Comparison of ENCODE assay signal across 16 cellular contexts in the genomic region with DNA sequence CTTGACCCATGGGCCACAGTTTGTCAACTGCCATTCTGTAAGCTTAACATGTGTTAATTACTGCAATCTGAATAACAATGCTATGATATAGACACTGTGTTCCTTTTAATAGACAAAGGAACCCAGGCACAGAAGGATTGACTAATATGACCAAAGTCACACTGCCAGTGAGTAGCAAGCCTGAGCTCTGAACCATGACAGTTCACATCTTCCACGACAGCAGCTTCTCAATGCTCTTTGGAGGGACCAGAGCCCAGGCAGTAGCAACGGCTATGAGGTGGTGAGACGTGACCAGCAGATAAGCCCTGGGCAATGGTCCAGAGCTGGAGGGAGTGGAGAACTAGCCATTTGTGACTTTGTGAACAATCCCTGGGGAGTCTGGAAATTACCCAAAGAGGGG. TPM values are rescaled to one million over a fixed set of nuclear protein-coding genes. Genes with fewer than 3 reads are reported as not detected.
DNase-seq lines count a peak whose midpoint lies in the region; ATAC-seq and TF ChIP-seq lines count a peak whose summit lies in the region.
"Had no signal": no experiment of that assay in that cellular context is flagged by ENCODE, and none has a peak within 500 bp of the region (broad histone marks: within the 10 kb centered on the region; RNA-seq: fewer than 3 reads in every experiment).

No MANE protein-coding gene starts in this region.

- H3K27ac Mint-ChIP-seq in nephron progenitor cell (no peak overlapping the region), CD14-positive monocyte (no peak overlapping the region)
- no peak overlapping the region for H3K27ac Mint-ChIP-seq in activated naive CD8-positive, alpha-beta T cell treated with anti-CD3 and anti-CD28 coated beads, Interleukin-2, amount 50 U/mL, for 24 hours

- no peak for TF ChIP-seq POLR2A in erythroblast (IDR thresholded peaks at IDR 0.05; ENCODE audit: low read length)

- H3K9me3 Mint-ChIP-seq in nephron progenitor cell (peaks cover 10% of the 10 kb centered on the region), CD14-positive monocyte (peaks cover 0 to 2% (median 0%) of the 10 kb centered on the region in 7 donors)
- no peaks in the 10 kb centered on the region for H3K9me3 Mint-ChIP-seq in activated naive CD8-positive, alpha-beta T cell treated with anti-CD3 and anti-CD28 coated beads, Interleukin-2, amount 50 U/mL, for 24 hours

- intact Hi-C loops in CD14-positive monocyte (cut with micrococcal nuclease) = no loop called here

- DNase-seq in Caki2 (ENCODE audit: low read depth) (peak; percentile 97), RPMI7951 (ENCODE audit: low read depth) (peak; percentile 28), erythroblast (lab: John Stamatoyannopoulos, UW) (peak; percentile 72 to 82), nephron progenitor cell (peak; percentile 14), CD14-positive monocyte (ENCODE audit: low spot score) (no peak)
- DNase-seq in activated naive CD8-positive, alpha-beta T cell treated with anti-CD3 and anti-CD28 coated beads, Interleukin-2, amount 50 U/mL, for 24 hours = no peak
- DNase-seq: activated CD4-positive, CD25-positive, alpha-beta regulatory T cell; activated naive CD4-positive, alpha-beta T cell treated with anti-CD3 and anti-CD28 coated beads, Interleukin-2, amount 50 U/mL, for 16 hours; mesenchymal stem cell; NCI-H1436; NCI-H345; nucleus accumbens; SW 1271 had no signal

- in situ Hi-C loops in Caki2 (cut with HindIII; ENCODE audit: low pct_unique_long_range_greater_than_20kb, low sequenced_read_pairs) = no loop called here

- no peak for ATAC-seq in GM19328 (IDR thresholded peaks at IDR 0.05; ENCODE audit: unreplicated experiment)
- no peak for ATAC-seq in GM18519 (IDR thresholded peaks at IDR 0.05; ENCODE audit: low FRiP score, unreplicated experiment)
- ATAC-seq in activated naive CD8-positive, alpha-beta T cell treated with anti-CD3 and anti-CD28 coated beads, Interleukin-2, amount 50 U/mL, for 24 hours = no peak

- TF ChIP-seq CTCF in nephron progenitor cell (IDR thresholded peaks at IDR 0.05) (no peak), CD14-positive monocyte (IDR thresholded peaks at IDR 0.05) (no peak)

- peaks cover 66% of the 10 kb centered on the region for H3K4me1 Mint-ChIP-seq in nephron progenitor cell
- peaks cover 8% of the 10 kb centered on the region for H3K4me1 Mint-ChIP-seq in CD14-positive monocyte
- no peaks in the 10 kb centered on the region for H3K4me1 Mint-ChIP-seq in activated naive CD8-positive, alpha-beta T cell treated with anti-CD3 and anti-CD28 coated beads, Interleukin-2, amount 50 U/mL, for 24 hours

- H3K27me3 Mint-ChIP-seq in nephron progenitor cell (ENCODE audit: low read depth, poor library complexity) (peaks cover 20% of the 10 kb centered on the region), CD14-positive monocyte (ENCODE audit: low read depth in 3 of 3) (peaks cover 3 to 5% (median 4%) of the 10 kb centered on the region in 3 donors)
- H3K27me3 Mint-ChIP-seq in activated naive CD8-positive, alpha-beta T cell treated with anti-CD3 and anti-CD28 coated beads, Interleukin-2, amount 50 U/mL, for 24 hours = peaks cover 11% of the 10 kb centered on the region

- H3K36me3 Mint-ChIP-seq in nephron progenitor cell (ENCODE audit: low read depth) (peaks cover 14% of the 10 kb centered on the region), CD14-positive monocyte (no peaks in the 10 kb centered on the region)
- no peaks in the 10 kb centered on the region for H3K36me3 Mint-ChIP-seq in activated naive CD8-positive, alpha-beta T cell treated with anti-CD3 and anti-CD28 coated beads, Interleukin-2, amount 50 U/mL, for 24 hours (ENCODE audit: low read depth)

- no peak overlapping the region for H3K4me3 Mint-ChIP-seq in nephron progenitor cell
- no peak overlapping the region for H3K4me3 Mint-ChIP-seq in CD14-positive monocyte
- H3K4me3 Mint-ChIP-seq in activated naive CD8-positive, alpha-beta T cell treated with anti-CD3 and anti-CD28 coated beads, Interleukin-2, amount 50 U/mL, for 24 hours = no peak overlapping the region

RNA-seq across cellular contexts. Expression of gene CA12, which starts 19.4 kb away (rescaled TPM):
- total RNA-seq in Caki2 (2014; rRNA removed; shearing (Covaris generic); ENCODE audit: low replicate concordance) = 194 and 272 TPM in 2 replicates
- 23.3 and 30.2 TPM in 2 replicates for total RNA-seq in RPMI7951 (2014; rRNA removed; shearing (Covaris generic))
- not detected for polyA plus RNA-seq in CD14-positive monocyte
- total RNA-seq: OCI-LY7 had no signal

Comparison
In these comparisons a context has a peak if more than half of its experiments do, and no peak if none do; other contexts are left out.
1. DNase-seq: peak in Caki2 (single experiment), RPMI7951 (single experiment), erythroblast (2 of 2) and nephron progenitor cell (single experiment); none in CD14-positive monocyte (single experiment) and activated naive CD8-positive, alpha-beta T cell treated with anti-CD3 and anti-CD28 coated beads, Interleukin-2, amount 50 U/mL, for 24 hours (single experiment).